ENCODE assay signal across 8 cellular contexts in genomic region chr3:50299929-50300680, GRCh38. TPM values are rescaled to one million over a fixed set of nuclear protein-coding genes. Genes with fewer than 3 reads are reported as not detected.
DNase-seq lines count a peak whose midpoint lies in the region; ATAC-seq, FAIRE-seq and TF ChIP-seq lines count a peak whose summit lies in the region.

No MANE protein-coding gene starts in this region.

- H3K4me1 ChIP-seq in colonic mucosa (peaks cover 15% of the 10 kb centered on the region), tibial artery (peaks cover 8 to 41% (median 32%) of the 10 kb centered on the region in 4 donors)

- no peak for ATAC-seq in memory B cell (ENCODE audit: low read depth)

- FAIRE-seq in GM12891 (lab: Jason Lieb, UNC) = no peak
- FAIRE-seq in RCC 7860 (lab: Jason Lieb, UNC) = no peak

- H3K4me3 ChIP-seq in colonic mucosa (peak overlapping the region; percentile 47), tibial artery (peak overlapping the region; percentile 61 to 86)

- TF ChIP-seq POLR2A in GM12891 (IDR thresholded peaks at IDR 0.05; ENCODE audit: low read depth, low read length) = no peak

- no peaks in the 10 kb centered on the region for H3K27me3 Mint-ChIP-seq in memory B cell

- H3K27ac Mint-ChIP-seq in memory B cell = peak overlapping the region; percentile 97

- no peaks in the 10 kb centered on the region for H3K9me3 Mint-ChIP-seq in memory B cell

- H3K27me3 ChIP-seq in colonic mucosa (no peaks in the 10 kb centered on the region), tibial artery (no peaks in the 10 kb centered on the region)

- peak overlapping the region; percentile 94 for H3K4me3 Mint-ChIP-seq in memory B cell

- H3K36me3 ChIP-seq in colonic mucosa (no peaks in the 10 kb centered on the region), tibial artery (peaks cover 0 to 9% (median 0%) of the 10 kb centered on the region in 3 donors)

- intact Hi-C loops in colonic mucosa (cut with DNase I) = no loop called here
- intact Hi-C loops in tibial artery (cut with DNase I; ENCODE audit: low total_unique reads) = loop anchor here (2.0 kb wide), 1 partner anchor 21 kb away; no protein-coding TSS in a partner anchor

- H3K36me3 Mint-ChIP-seq in memory B cell = no peaks in the 10 kb centered on the region

- peak overlapping the region; percentile 28 to 89 for H3K9ac ChIP-seq in colonic mucosa (ENCODE audit: low read depth in 2 of 2, low read length in 2 of 2)

- DNase-seq in GM12891 (ENCODE audit: insufficient read length, low spot score) (no peak), RCC 7860 (ENCODE audit: low spot score) (peak; percentile 14), colonic mucosa (peak; percentile 36), memory B cell (ENCODE audit: low spot score in 2 of 2) (no peak), tibial artery (peak in 1 of 2 donors; percentile 77), NCI-H1105 (lab: John Stamatoyannopoulos, UW) (no peak), NCI-H1417 treated with DMSO at 0.1 percent for 48 hours (lab: John Stamatoyannopoulos, UW) (no peak)
- DNase-seq in stimulated activated CD4-positive, alpha-beta T cell treated with anti-CD3 and anti-CD28 coated beads, Interleukin-4, amount 100 ng/mL, for 4 hours = no peak

- H3K9me3 ChIP-seq in colonic mucosa (no peaks in the 10 kb centered on the region), tibial artery (no peaks in the 10 kb centered on the region)

- peak overlapping the region; percentile 91 for H3K27ac ChIP-seq in colonic mucosa
- peak overlapping the region; percentile 90 to 93 for H3K27ac ChIP-seq in tibial artery

- TF ChIP-seq CTCF in colonic mucosa (IDR thresholded peaks at IDR 0.05) (no peak), tibial artery (IDR thresholded peaks at IDR 0.05) (no peak)

- peaks cover 20% of the 10 kb centered on the region for H3K4me1 Mint-ChIP-seq in memory B cell

TF ChIP-seq in GM12891, 5 proteins besides CTCF, POLR2A, EP300 and RAD21:
- TF ChIP-seq SPI1 (IDR thresholded peaks at IDR 0.05; ENCODE audit: low read depth, low read length) (peak; percentile 38; the same call in 1 of the 2 replicates), POU2F2 (IDR thresholded peaks at IDR 0.05; ENCODE audit: low read depth, low read length) (no peak)

RNA-seq across cellular contexts. Expression of gene HYAL3, which starts 0.9 kb away (rescaled TPM):
- polyA plus RNA-seq in GM12891 (2012; ENCODE audit: low read depth, missing spikeins) = 2.3 TPM
- total RNA-seq in colonic mucosa = 1 to 10 TPM; 2.5 to 4.2 TPM

RNA-seq across cellular contexts. Expression of gene NAA80, which starts 0.9 kb away (rescaled TPM):
- 9.3 TPM for polyA plus RNA-seq in GM12891 (2012; ENCODE audit: low read depth, missing spikeins)
- total RNA-seq in colonic mucosa = 1 to 10 TPM; 6.7 to 10.0 TPM

RNA-seq across cellular contexts. Expression of gene HYAL1, which starts 3.3 kb away (rescaled TPM):
- polyA plus RNA-seq in GM12891 (2012; ENCODE audit: low read depth, missing spikeins) = 0.18 TPM
- 10 to 100 TPM in 1 of 2 donors, 1 to 10 TPM in 1; 9.0 to 15.2 TPM for total RNA-seq in colonic mucosa

RNA-seq across cellular contexts. Expression of gene IFRD2, which starts 7.9 kb away (rescaled TPM):
- polyA plus RNA-seq in GM12891 (2012; ENCODE audit: low read depth, missing spikeins) = 42.6 TPM
- total RNA-seq in colonic mucosa = 100 to 1,000 TPM in 1 of 2 donors, 10 to 100 TPM in 1; 52.8 to 129 TPM

RNA-seq across cellular contexts. Expression of gene LSMEM2, which starts 21.2 kb away (rescaled TPM):
- polyA plus RNA-seq in GM12891 (2012; ENCODE audit: low read depth, missing spikeins) = not detected
- not detected for total RNA-seq in colonic mucosa

Comparison
In these comparisons a context has a peak if more than half of its experiments do, and no peak if none do; other contexts are left out.
1. DNase-seq: peak in RCC 7860 (single experiment) and colonic mucosa (single experiment); none in GM12891 (single experiment), memory B cell (0 of 2), NCI-H1105 (single experiment), stimulated activated CD4-positive, alpha-beta T cell treated with anti-CD3 and anti-CD28 coated beads, Interleukin-4, amount 100 ng/mL, for 4 hours (0 of 2) and NCI-H1417 treated with DMSO at 0.1 percent for 48 hours (single experiment).